Comparison of ENCODE assay signal across 30 cellular contexts in genomic region chr1:13450204-13450603, GRCh38. TPM values are rescaled to one million over a fixed set of nuclear protein-coding genes. Genes with fewer than 3 reads are reported as not detected.
"Had no signal": no experiment of that assay in that cellular context is flagged by ENCODE, and none has a peak within 500 bp of the region (broad histone marks: within the 10 kb centered on the region; RNA-seq: fewer than 3 reads in every experiment).

No MANE protein-coding gene starts in this region.

- H3K9me3 ChIP-seq: ascending aorta, Peyer's patch had no signal

- ATAC-seq: activated CD8-positive, alpha-beta T cell treated with anti-CD3 and anti-CD28 coated beads for 36 hours; K562; Right ventricle myocardium inferior had no signal

- H3K4me3 ChIP-seq: ascending aorta, K562, Peyer's patch had no signal

- H3K27me3 ChIP-seq: ascending aorta, Peyer's patch had no signal

- H3K36me3 ChIP-seq: ascending aorta, Peyer's patch had no signal

- H3K4me1 ChIP-seq: ascending aorta, Peyer's patch had no signal

- DNase-seq: activated CD4-positive, alpha-beta T cell treated with anti-CD3 and anti-CD28 coated beads, Interleukin-2, amount 10 ng/mL, durations not matched to agents 24 days and 14 days; activated CD4-positive, alpha-beta T cell treated with anti-CD3 and anti-CD28 coated beads, Interleukin-2, amount 50 U/mL, for 4 hours; activated CD8-positive, alpha-beta T cell treated with anti-CD3 and anti-CD28 coated beads for 36 hours; activated gamma-delta T cell; activated naive CD4-positive, alpha-beta T cell treated with Interleukin-2 at 50 U/mL for 16 hours; activated naive CD8-positive, alpha-beta T cell treated with anti-CD3 and anti-CD28 coated beads, Interleukin-2, amount 10 ng/mL, durations not matched to agents 7 days and 5 days; activated T-cell treated with anti-CD3 and anti-CD28 coated beads, Interleukin-2, amount 50 U/mL, for 1 hour; amygdala; caudate nucleus; IMR-90; MM.1S; MV-4-11; NCI-H1092; NCI-H1436 treated with DMSO at 0.1 percent for 48 hours; NCI-H1694 treated with DMSO at 0.1 percent for 48 hours; NCI-H2029; NCI-H2107; NCI-H345; NCI-H524 treated with DMSO at 0.1 percent for 48 hours; Peyer's patch; RPMI8226; SIG-M5; SW 1271 had no signal

- H3K27ac ChIP-seq: ascending aorta, Peyer's patch had no signal

RNA-seq across cellular contexts. Expression of gene PRAMEF20, which starts 40.0 kb away (rescaled TPM):
- total RNA-seq: activated CD4-positive, alpha-beta T cell treated with anti-CD3 and anti-CD28 coated beads, Interleukin-2, amount 10 ng/mL, durations not matched to agents 24 days and 14 days; activated CD8-positive, alpha-beta memory T cell treated with anti-CD3 and anti-CD28 coated beads for 36 hours; activated CD8-positive, alpha-beta T cell treated with anti-CD3 and anti-CD28 coated beads for 36 hours; activated naive CD8-positive, alpha-beta T cell treated with anti-CD3 and anti-CD28 coated beads, Interleukin-2, amount 10 ng/mL, durations not matched to agents 7 days and 5 days; activated T-helper 2 cell treated with anti-CD3 and anti-CD28 coated beads, Interferon-gamma antibody, Interleukin-2, Interleukin-4, amounts not matched to agents 10 μg/mL and 5 μg/mL and 100 μg/mL, durations not matched to agents 14 hours and 24 hours and 36 hours; ascending aorta; cerebellum; IMR-90; K562; Peyer's patch; Right ventricle myocardium inferior; T-helper 1 cell treated with Interleukin-12 subunit alpha and Interleukin-12 subunit beta and Interleukin-4 antibody, amounts not matched to agents 30 ng/mL and 1 ng/mL, for 36 hours had no signal
